ENCODE assay signal across 10 cellular contexts in the genomic region with DNA sequence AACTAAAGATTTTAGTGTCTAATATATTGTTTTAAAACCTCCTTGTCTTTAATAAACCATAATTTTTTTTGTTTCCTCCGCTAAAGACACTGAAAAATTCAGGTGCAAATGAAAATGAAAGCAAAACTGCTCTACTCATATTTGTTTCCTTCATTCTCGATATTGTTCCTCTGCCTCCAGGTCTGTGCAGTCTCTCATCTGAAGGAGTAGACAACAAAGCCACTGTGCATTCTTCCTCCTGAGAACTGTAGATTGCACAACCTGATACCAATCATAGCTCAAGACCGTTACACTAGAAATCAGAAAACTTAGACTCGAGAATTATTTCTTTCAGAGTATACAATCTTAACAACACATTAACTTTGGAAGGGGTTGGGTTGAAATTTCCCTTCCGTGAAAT.
A peak's percentile ranks its signal among the peaks of the same experiment; 100 is the strongest.
DNase-seq lines count a peak whose midpoint lies in the region; ATAC-seq and TF ChIP-seq lines count a peak whose summit lies in the region.
"Had no signal": no experiment of that assay in that cellular context is flagged by ENCODE, and none has a peak within 500 bp of the region (broad histone marks: within the 10 kb centered on the region; RNA-seq: fewer than 3 reads in every experiment).

No MANE protein-coding gene starts in this region.

- no peaks in the 10 kb centered on the region for H4K20me1 ChIP-seq in GM23248 (ENCODE audit: insufficient read depth)

- no peaks in the 10 kb centered on the region for H3K36me3 Mint-ChIP-seq in effector memory CD8-positive, alpha-beta T cell (ENCODE audit: insufficient read depth)
- H3K36me3 Mint-ChIP-seq in nephron (ENCODE audit: low read depth): no peaks in the 10 kb centered on the region

- no peaks in the 10 kb centered on the region for H3K27me3 Mint-ChIP-seq in effector memory CD8-positive, alpha-beta T cell
- H3K27me3 Mint-ChIP-seq in nephron (ENCODE audit: low read depth): no peaks in the 10 kb centered on the region

- peaks cover 4 to 8% of the 10 kb centered on the region in 2 donors for H3K9me3 Mint-ChIP-seq in effector memory CD8-positive, alpha-beta T cell
- H3K9me3 Mint-ChIP-seq in nephron: peaks cover 3% of the 10 kb centered on the region

- no peaks in the 10 kb centered on the region for H3K9me2 ChIP-seq in GM23248 (ENCODE audit: insufficient read depth)

- H3K27me3 ChIP-seq in GM23248 (replicated peaks; ENCODE audit: insufficient read depth): no peaks in the 10 kb centered on the region

- no peak for ATAC-seq in effector memory CD8-positive, alpha-beta T cell (replicated peaks)
- no peak for ATAC-seq in GM19467 (IDR thresholded peaks at IDR 0.05; ENCODE audit: unreplicated experiment)

- peak overlapping the region; percentile 27; the same call in 1 of the 2 replicates for H2AFZ ChIP-seq in GM23248

- no peaks in the 10 kb centered on the region for H3K79me2 ChIP-seq in GM23248 (ENCODE audit: insufficient read depth)

- no peaks in the 10 kb centered on the region for H3F3A ChIP-seq in GM23248 (ENCODE audit: insufficient read depth)

- H3K9me3 ChIP-seq in GM23248 (ENCODE audit: low read depth): no peaks in the 10 kb centered on the region

- H3K4me2 ChIP-seq in GM23248 (ENCODE audit: unreplicated experiment): peak overlapping the region; percentile 65

- DNase-seq in GM23248: peak; percentile 30
- DNase-seq in NCI-H460 (ENCODE audit: extremely low read depth, low read depth): peak; percentile 7
- no peak for DNase-seq in effector memory CD8-positive, alpha-beta T cell
- DNase-seq in SW480 (ENCODE audit: low spot score): no peak
- no peak for DNase-seq in ecto neural progenitor cell (ENCODE audit: low spot score)
- no peak for DNase-seq in activated CD4-positive, CD25-positive, alpha-beta regulatory T cell (lab: John Stamatoyannopoulos, UW)
- DNase-seq: activated gamma-delta T cell treated with Interleukin-2 at 50 U/mL for 16 hours, left cardiac atrium had no signal

- H3K4me1 Mint-ChIP-seq in effector memory CD8-positive, alpha-beta T cell (ENCODE audit: low read depth in 2 of 2): peaks cover 0 to 7% of the 10 kb centered on the region in 2 donors
- peaks cover 5% of the 10 kb centered on the region for H3K4me1 Mint-ChIP-seq in nephron

- H3K4me3 ChIP-seq in GM23248: peak overlapping the region; percentile 57

- H3K36me3 ChIP-seq in GM23248 (ENCODE audit: low read depth): no peaks in the 10 kb centered on the region

- H3K27ac ChIP-seq in GM23248: no peak overlapping the region

- 42 to 52% methylated on average over 5 of the region's 5 CpGs for WGBS in GM23248 (ENCODE audit: low coverage in 1 of 2, low lambda C conversion rate in 2 of 2, missing lambda C conversion rate in 2 of 2), 2 experiments

- no peaks in the 10 kb centered on the region for H3K4me1 ChIP-seq in GM23248 (ENCODE audit: insufficient read depth)

- peak overlapping the region; percentile 1 to 39 for H3K27ac Mint-ChIP-seq in effector memory CD8-positive, alpha-beta T cell
- H3K27ac Mint-ChIP-seq in nephron: peak overlapping the region in 2 of 3 experiments; percentile 72 to 85

- TF ChIP-seq CTCF in nephron (IDR thresholded peaks at IDR 0.05; ENCODE audit: unreplicated experiment in 3 of 3): no peak

- no peak overlapping the region for H3K9ac ChIP-seq in GM23248

- in situ Hi-C loops in GM23248 (cut with MboI): no loop called here

- peak overlapping the region; percentile 33 to 75 for H3K4me3 Mint-ChIP-seq in effector memory CD8-positive, alpha-beta T cell
- peak overlapping the region in 1 of 3 experiments; percentile 64 for H3K4me3 Mint-ChIP-seq in nephron

Comparison
In these comparisons a context has a peak if more than half of its experiments do, and no peak if none do; other contexts are left out.
1. DNase-seq: peak in GM23248 (single experiment) and NCI-H460 (single experiment); none in effector memory CD8-positive, alpha-beta T cell (0 of 3), SW480 (single experiment), ecto neural progenitor cell (single experiment) and activated CD4-positive, CD25-positive, alpha-beta regulatory T cell (0 of 4).